2 cellular contexts compared by ENCODE assay signal in genomic region chr12:31301311-31301710, GRCh38.
TF ChIP-seq lines count a peak whose summit lies in the region.

No MANE protein-coding gene starts in this region.

TF ChIP-seq in IMR-90, 13 proteins besides CTCF, POLR2A, EP300 and RAD21:
- TF ChIP-seq MXI1 (IDR thresholded peaks at IDR 0.05; ENCODE audit: borderline replicate concordance, low read depth, low read length) (no peak), CHD1 (IDR thresholded peaks at IDR 0.05; ENCODE audit: low read depth, low read length) (no peak), MAZ (IDR thresholded peaks at IDR 0.05; ENCODE audit: borderline replicate concordance, low read depth, low read length) (no peak), ELK1 (IDR thresholded peaks at IDR 0.05; ENCODE audit: borderline replicate concordance, low read depth, low read length) (no peak), RFX5 (IDR thresholded peaks at IDR 0.05; ENCODE audit: low read depth, low read length) (no peak), BHLHE40 (IDR thresholded peaks at IDR 0.05; ENCODE audit: low read depth, low read length) (no peak), RCOR1 (IDR thresholded peaks at IDR 0.05; ENCODE audit: insufficient replicate concordance, low read length) (no peak), MAFK (IDR thresholded peaks at IDR 0.05; ENCODE audit: low read depth, low read length) (no peak), SMC3 (IDR thresholded peaks at IDR 0.05; ENCODE audit: low read depth, low read length) (no peak), FOS (IDR thresholded peaks at IDR 0.05; ENCODE audit: low read depth, low read length) (no peak), NFE2L2 (IDR thresholded peaks at IDR 0.05; ENCODE audit: low read depth, low read length) (no peak), CEBPB (IDR thresholded peaks at IDR 0.05; ENCODE audit: low read depth, low read length) (no peak)
- TF ChIP-seq, protein P1, sequence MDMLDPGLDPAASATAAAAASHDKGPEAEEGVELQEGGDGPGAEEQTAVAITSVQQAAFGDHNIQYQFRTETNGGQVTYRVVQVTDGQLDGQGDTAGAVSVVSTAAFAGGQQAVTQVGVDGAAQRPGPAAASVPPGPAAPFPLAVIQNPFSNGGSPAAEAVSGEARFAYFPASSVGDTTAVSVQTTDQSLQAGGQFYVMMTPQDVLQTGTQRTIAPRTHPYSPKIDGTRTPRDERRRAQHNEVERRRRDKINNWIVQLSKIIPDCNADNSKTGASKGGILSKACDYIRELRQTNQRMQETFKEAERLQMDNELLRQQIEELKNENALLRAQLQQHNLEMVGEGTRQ (IDR thresholded peaks at IDR 0.05; ENCODE audit: low read depth, low read length): no peak

TF ChIP-seq in K562, 482 proteins besides CTCF, POLR2A, EP300 and RAD21:
- TF ChIP-seq ZNF644 (tag; IDR thresholded peaks at IDR 0.05; ENCODE audit: low read depth): no peak
- TF ChIP-seq GTF2F1 (IDR thresholded peaks at IDR 0.05; ENCODE audit: low read depth, low read length): no peak
- TF ChIP-seq ZNF445 (CRISPR knock-in tag; IDR thresholded peaks at IDR 0.05; ENCODE audit: low read depth): no peak
- TF ChIP-seq HDAC3 (IDR thresholded peaks at IDR 0.05; ENCODE audit: borderline replicate concordance, partially characterized antibody): no peak
- TF ChIP-seq, protein P2, sequence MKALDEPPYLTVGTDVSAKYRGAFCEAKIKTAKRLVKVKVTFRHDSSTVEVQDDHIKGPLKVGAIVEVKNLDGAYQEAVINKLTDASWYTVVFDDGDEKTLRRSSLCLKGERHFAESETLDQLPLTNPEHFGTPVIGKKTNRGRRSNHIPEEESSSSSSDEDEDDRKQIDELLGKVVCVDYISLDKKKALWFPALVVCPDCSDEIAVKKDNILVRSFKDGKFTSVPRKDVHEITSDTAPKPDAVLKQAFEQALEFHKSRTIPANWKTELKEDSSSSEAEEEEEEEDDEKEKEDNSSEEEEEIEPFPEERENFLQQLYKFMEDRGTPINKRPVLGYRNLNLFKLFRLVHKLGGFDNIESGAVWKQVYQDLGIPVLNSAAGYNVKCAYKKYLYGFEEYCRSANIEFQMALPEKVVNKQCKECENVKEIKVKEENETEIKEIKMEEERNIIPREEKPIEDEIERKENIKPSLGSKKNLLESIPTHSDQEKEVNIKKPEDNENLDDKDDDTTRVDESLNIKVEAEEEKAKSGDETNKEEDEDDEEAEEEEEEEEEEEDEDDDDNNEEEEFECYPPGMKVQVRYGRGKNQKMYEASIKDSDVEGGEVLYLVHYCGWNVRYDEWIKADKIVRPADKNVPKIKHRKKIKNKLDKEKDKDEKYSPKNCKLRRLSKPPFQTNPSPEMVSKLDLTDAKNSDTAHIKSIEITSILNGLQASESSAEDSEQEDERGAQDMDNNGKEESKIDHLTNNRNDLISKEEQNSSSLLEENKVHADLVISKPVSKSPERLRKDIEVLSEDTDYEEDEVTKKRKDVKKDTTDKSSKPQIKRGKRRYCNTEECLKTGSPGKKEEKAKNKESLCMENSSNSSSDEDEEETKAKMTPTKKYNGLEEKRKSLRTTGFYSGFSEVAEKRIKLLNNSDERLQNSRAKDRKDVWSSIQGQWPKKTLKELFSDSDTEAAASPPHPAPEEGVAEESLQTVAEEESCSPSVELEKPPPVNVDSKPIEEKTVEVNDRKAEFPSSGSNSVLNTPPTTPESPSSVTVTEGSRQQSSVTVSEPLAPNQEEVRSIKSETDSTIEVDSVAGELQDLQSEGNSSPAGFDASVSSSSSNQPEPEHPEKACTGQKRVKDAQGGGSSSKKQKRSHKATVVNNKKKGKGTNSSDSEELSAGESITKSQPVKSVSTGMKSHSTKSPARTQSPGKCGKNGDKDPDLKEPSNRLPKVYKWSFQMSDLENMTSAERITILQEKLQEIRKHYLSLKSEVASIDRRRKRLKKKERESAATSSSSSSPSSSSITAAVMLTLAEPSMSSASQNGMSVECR (CRISPR knock-in tag; IDR thresholded peaks at IDR 0.05): no peak
- no peak for TF ChIP-seq KHSRP (IDR thresholded peaks at IDR 0.05)
- TF ChIP-seq ELF4 (CRISPR knock-in tag; IDR thresholded peaks at IDR 0.05): no peak
- TF ChIP-seq, protein P3, sequence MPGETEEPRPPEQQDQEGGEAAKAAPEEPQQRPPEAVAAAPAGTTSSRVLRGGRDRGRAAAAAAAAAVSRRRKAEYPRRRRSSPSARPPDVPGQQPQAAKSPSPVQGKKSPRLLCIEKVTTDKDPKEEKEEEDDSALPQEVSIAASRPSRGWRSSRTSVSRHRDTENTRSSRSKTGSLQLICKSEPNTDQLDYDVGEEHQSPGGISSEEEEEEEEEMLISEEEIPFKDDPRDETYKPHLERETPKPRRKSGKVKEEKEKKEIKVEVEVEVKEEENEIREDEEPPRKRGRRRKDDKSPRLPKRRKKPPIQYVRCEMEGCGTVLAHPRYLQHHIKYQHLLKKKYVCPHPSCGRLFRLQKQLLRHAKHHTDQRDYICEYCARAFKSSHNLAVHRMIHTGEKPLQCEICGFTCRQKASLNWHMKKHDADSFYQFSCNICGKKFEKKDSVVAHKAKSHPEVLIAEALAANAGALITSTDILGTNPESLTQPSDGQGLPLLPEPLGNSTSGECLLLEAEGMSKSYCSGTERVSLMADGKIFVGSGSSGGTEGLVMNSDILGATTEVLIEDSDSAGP (CRISPR knock-in tag; IDR thresholded peaks at IDR 0.05): no peak
- no peak for TF ChIP-seq RBM39 (optimal IDR thresholded peaks at IDR 0.05; ENCODE audit: low read depth, low read length)
- TF ChIP-seq NR2C2 (CRISPR knock-in tag; IDR thresholded peaks at IDR 0.05): no peak
- no peak for TF ChIP-seq NR2C2 (tag; IDR thresholded peaks at IDR 0.05)
- no peak for TF ChIP-seq SNRNP70 (optimal IDR thresholded peaks at IDR 0.05; ENCODE audit: low read depth, low read length)
- no peak for TF ChIP-seq DMBX1 (CRISPR knock-in tag; IDR thresholded peaks at IDR 0.05; ENCODE audit: borderline replicate concordance)
